Comparison of ENCODE assay signal across 8 cellular contexts in the genomic region with DNA sequence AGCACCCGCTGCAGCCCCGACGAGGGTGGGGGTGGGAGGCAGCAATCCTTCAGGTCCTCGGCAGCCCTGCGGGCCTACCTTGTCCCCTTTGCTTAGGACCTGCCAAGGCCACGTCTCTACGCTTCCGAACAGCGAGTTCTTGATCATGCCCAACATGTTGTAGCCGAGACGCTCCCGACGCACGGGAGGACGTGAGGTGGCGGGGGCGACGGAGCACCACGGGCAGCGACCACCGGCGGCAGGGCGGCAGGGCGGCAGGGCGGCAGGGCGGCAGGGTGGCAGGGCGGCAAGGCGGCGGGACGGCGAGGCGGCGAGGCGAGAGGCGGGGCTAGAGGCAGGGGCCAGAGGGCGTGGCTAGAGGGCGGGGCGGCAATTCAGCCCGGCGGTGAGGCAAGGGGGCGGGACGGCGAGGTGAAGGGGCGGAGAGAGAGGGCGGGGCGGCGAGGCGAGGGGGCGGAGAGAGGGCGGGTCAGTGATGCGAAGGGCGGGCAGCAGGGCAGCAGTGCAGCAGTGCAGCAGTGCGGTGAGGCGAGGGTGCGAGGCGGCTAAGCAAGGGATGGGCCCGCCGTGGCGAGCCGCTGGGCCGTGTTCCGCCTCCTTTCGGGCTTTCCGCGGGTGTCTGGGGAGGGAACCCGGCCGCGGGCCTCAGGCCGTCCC. TPM values are rescaled to one million over a fixed set of nuclear protein-coding genes. Genes with fewer than 3 reads are reported as not detected.
DNase-seq lines count a peak whose midpoint lies in the region; ATAC-seq and TF ChIP-seq lines count a peak whose summit lies in the region.

A gene with protein sequence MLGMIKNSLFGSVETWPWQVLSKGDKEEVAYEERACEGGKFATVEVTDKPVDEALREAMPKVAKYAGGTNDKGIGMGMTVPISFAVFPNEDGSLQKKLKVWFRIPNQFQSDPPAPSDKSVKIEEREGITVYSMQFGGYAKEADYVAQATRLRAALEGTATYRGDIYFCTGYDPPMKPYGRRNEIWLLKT (minus strand): TSS at position 307 of the 657 bp plus-strand sequence. CDS start 151 bp downstream, at position 156.

- no peaks in the 10 kb centered on the region for H3K36me3 ChIP-seq in heart left ventricle
- no peaks in the 10 kb centered on the region for H3K36me3 ChIP-seq in transverse colon

- ATAC-seq in HG02852 (IDR thresholded peaks at IDR 0.05; ENCODE audit: unreplicated experiment) (peak; percentile 80), T-helper 17 cell (peak; percentile 92), heart left ventricle (peak; percentile 98 to 99 (median 98))

- no peaks in the 10 kb centered on the region for H3K36me3 Mint-ChIP-seq in T-helper 17 cell (ENCODE audit: low read depth)

- H3K27me3 ChIP-seq in heart left ventricle (no peaks in the 10 kb centered on the region), transverse colon (no peaks in the 10 kb centered on the region)

- H3K27me3 Mint-ChIP-seq in T-helper 17 cell, result no peaks in the 10 kb centered on the region

- peak within 1 kb of the TSS; percentile 28 to 98 (median 90) for H3K27ac ChIP-seq in heart left ventricle
- peak within 1 kb of the TSS; percentile 90 to 95 (median 94) for H3K27ac ChIP-seq in transverse colon

- H3K27ac Mint-ChIP-seq in T-helper 17 cell, result peak within 1 kb of the TSS; percentile 83

- peak; percentile 18 for DNase-seq in GM12864 (ENCODE audit: low read depth)
- DNase-seq in NCI-H1436 (lab: John Stamatoyannopoulos, UW), result peak; percentile 88
- peak; percentile 96 to 98 (median 96) for DNase-seq in T-helper 17 cell
- peak; percentile 78 for DNase-seq in amniotic epithelial cell (ENCODE audit: low read depth)
- DNase-seq in heart left ventricle, result peak; percentile 96 to 99 (median 98)
- peak; percentile 95 to 100 (median 97) for DNase-seq in posterior cingulate gyrus
- DNase-seq in transverse colon, result peak; percentile 98

- H3K4me1 ChIP-seq in heart left ventricle (peaks cover 0 to 64% (median 19%) of the 10 kb centered on the region in 12 donors), transverse colon (peaks cover 0 to 36% (median 21%) of the 10 kb centered on the region in 4 donors)

- H3K4me3 ChIP-seq in GM12864 (ENCODE audit: low read depth, low read length), result peak within 1 kb of the TSS; percentile 59
- H3K4me3 ChIP-seq in heart left ventricle, result peak within 1 kb of the TSS; percentile 65 to 94 (median 87)
- H3K4me3 ChIP-seq in transverse colon, result peak within 1 kb of the TSS; percentile 48 to 78 (median 63)

- no peaks in the 10 kb centered on the region for H3K9me3 ChIP-seq in T-helper 17 cell (ENCODE audit: control insufficient read depth, low read length, poor library complexity, severe bottlenecking)
- H3K9me3 ChIP-seq in heart left ventricle, result no peaks in the 10 kb centered on the region
- H3K9me3 ChIP-seq in transverse colon, result no peaks in the 10 kb centered on the region

- 0 to 1% (median 1%) methylated on average over 38 to 69 of the region's 69 CpGs for WGBS in heart left ventricle, 4 donors
- WGBS in transverse colon (ENCODE audit: low coverage in 1 of 2), 2 donors, result 1% methylated on average over 55 of the region's 69 CpGs; no CpG with 5 or more reads in 1 of the 2 donors

- peaks cover 24% of the 10 kb centered on the region for H3K4me1 Mint-ChIP-seq in T-helper 17 cell

- TF ChIP-seq EP300 in transverse colon (IDR thresholded peaks at IDR 0.05; ENCODE audit: low read depth), result no peak

- intact Hi-C loops in heart left ventricle (cut with DNase I), result loop anchor here in 8 of 10 donors (2.0 to 10.0 kb wide), 11 partner anchors 37 to 232 kb away; partner anchors contain the start of genes EMP1 (in 1 of the 8) and FAM234B (in 1 of the 8)
- intact Hi-C loops in posterior cingulate gyrus (cut with DNase I), result loop anchor here (5.0 to 10.0 kb wide), 3 partner anchors 42 to 185 kb away; partner anchors contain the start of genes DDX47 and FAM234B
- intact Hi-C loops in transverse colon (cut with DNase I; ENCODE audit: low total_unique reads), result no loop called here

- in situ Hi-C loops in transverse colon (cut with MboI; ENCODE audit: low pct_ligation_motif_present in 1 of 4, low pct_unique_long_range_greater_than_20kb in 1 of 4, low sequenced_read_pairs in 3 of 4), result loop anchor here in 1 of 4 donors (10.0 to 25.0 kb wide), 2 partner anchors 95 to 163 kb away; no protein-coding TSS in a partner anchor

- TF ChIP-seq POLR2A in heart left ventricle (IDR thresholded peaks at IDR 0.05), result peak in 1 of 2 donors; percentile 94
- TF ChIP-seq POLR2A in transverse colon (IDR thresholded peaks at IDR 0.05), result peak; percentile 94

- no peak for TF ChIP-seq CTCF in GM12864 (IDR thresholded peaks at IDR 0.05; ENCODE audit: low read depth, low read length, missing control alignments)
- TF ChIP-seq CTCF in heart left ventricle (IDR thresholded peaks at IDR 0.05), result no peak
- peak in 1 of 5 experiments; percentile 2 for TF ChIP-seq CTCF in transverse colon (IDR thresholded peaks at IDR 0.05)

- peak within 1 kb of the TSS; percentile 95 for H3K4me3 Mint-ChIP-seq in T-helper 17 cell

RNA-seq across cellular contexts. Expression of the gene that starts here (rescaled TPM):
- total RNA-seq in T-helper 17 cell, result 10 to 100 TPM; 10.8 to 11.5 TPM
- 10 to 100 TPM; 26.3 to 65.3 (median 52.6) TPM for total RNA-seq in heart left ventricle
- 10 to 100 TPM; 36.6 to 88.1 TPM for polyA plus RNA-seq in heart left ventricle
- total RNA-seq in transverse colon, result 10 to 100 TPM; 10.3 to 74.4 (median 37.4) TPM

Comparison
In these comparisons a context has a peak if more than half of its experiments do, and no peak if none do; other contexts are left out.
1. Peak in every context shown above with its lines: DNase-seq, ATAC-seq, H3K4me3 ChIP-seq and H3K27ac ChIP-seq.
2. DNase-seq: peak in every context shown above with its lines; median percentile 98 in heart left ventricle; 98 in transverse colon; 97 in posterior cingulate gyrus; 96 in T-helper 17 cell; 88 in NCI-H1436; 78 in amniotic epithelial cell; 18 in GM12864.